8 cellular contexts compared by ENCODE assay signal in the genomic region with DNA sequence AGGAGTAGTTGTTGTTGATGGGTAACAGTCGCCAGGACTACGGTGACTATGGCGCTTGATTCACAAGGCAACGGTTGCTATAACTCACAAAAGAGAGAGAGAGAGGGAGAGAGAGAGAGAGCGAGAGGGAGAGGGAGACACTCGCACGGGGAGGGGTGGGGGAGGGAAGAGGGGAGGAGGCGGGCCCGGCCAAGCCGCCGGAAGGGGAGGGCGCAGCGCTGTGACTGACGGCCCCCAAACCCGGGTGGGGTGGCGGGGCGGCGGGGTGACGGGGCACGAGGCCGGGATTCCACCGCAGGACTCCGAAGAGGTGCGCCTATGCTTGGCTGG. TPM values are rescaled to one million over a fixed set of nuclear protein-coding genes. Genes with fewer than 3 reads are reported as not detected.
DNase-seq lines count a peak whose midpoint lies in the region; ATAC-seq, FAIRE-seq and TF ChIP-seq lines count a peak whose summit lies in the region.

Gene RFX3, minus strand, starts transcription at position 166 of the 330 bp plus-strand sequence. CDS start 130,413 bp downstream, outside the sequence.

- no peak for TF ChIP-seq RAD21 in HepG2 (CRISPR knock-in tag; IDR thresholded peaks at IDR 0.05)

- intact Hi-C loops in HepG2 (cut with micrococcal nuclease; ENCODE audit: unreplicated experiment): loop anchor here (1.0 to 10.0 kb wide), 3 partner anchors 682 to 1152 kb away; partner anchors contain the start of genes CDC37L1, GLIS3 and PUM3

- peak within 1 kb of the TSS; percentile 100 for H3K27ac ChIP-seq in HepG2 (ENCODE audit: extremely low read length, insufficient read depth, low read length)

- BruUV-seq in HepG2 (replicated peaks; lab: Mats Ljungman, UMichigan): no TSS peak

- H3K4me3 ChIP-seq in BJ (ENCODE audit: low read depth, low read length) (peak within 1 kb of the TSS; percentile 88), HepG2 (replicated peaks in 1 of 3; ENCODE audit: insufficient read depth in 1 of 3, low read depth in 2 of 3, low read length in 3 of 3) (peak within 1 kb of the TSS; percentile 77 to 99 (median 79))

- H3K36me3 ChIP-seq in BJ (ENCODE audit: control insufficient read depth, insufficient read depth, low read length) (no peaks in the 10 kb centered on the region), HepG2 (replicated peaks in 1 of 2; ENCODE audit: control insufficient read depth in 1 of 2, insufficient read depth in 2 of 2, low read length in 2 of 2) (0 out of 5 replicates have a peak, but pooled peaks cover 0 to 4% of the 10 kb centered on the region in 2 experiments)

- peak; percentile 54 for ATAC-seq in GM19397 (IDR thresholded peaks at IDR 0.05; ENCODE audit: unreplicated experiment)
- ATAC-seq in HG03558 (IDR thresholded peaks at IDR 0.05; ENCODE audit: extremely low read depth, unreplicated experiment): peak; percentile 15
- ATAC-seq in HepG2: peak; percentile 81

- H2AFZ ChIP-seq in HepG2 (ENCODE audit: low read length): no peak within 1 kb of the TSS

- POLR2A ChIA-PET in BJ (lab: Charles Lee): no interaction called here
- POLR2A ChIA-PET in HepG2 (lab: Yijun Ruan, JAX): interaction anchor here (0.8 to 2.3 kb wide), 13 partner anchors 9 to 1215 kb away, joined by 3 to 23 read pairs (median 4); partner anchors contain the start of genes AK3 and PUM3

- H3K27me3 ChIP-seq in BJ (ENCODE audit: control insufficient read depth, insufficient read depth, low read length) (no peaks in the 10 kb centered on the region), HepG2 (ENCODE audit: control insufficient read depth in 1 of 2, insufficient read depth in 2 of 2, low read length in 2 of 2) (no peaks in the 10 kb centered on the region; a peak in 1 of 5 replicates)

- no peak for FAIRE-seq in HepG2 (lab: Jason Lieb, UNC)

- peak within 1 kb of the TSS; percentile 100 for H3K9ac ChIP-seq in HepG2 (ENCODE audit: insufficient read depth, low read depth, low read length)

- no peaks in the 10 kb centered on the region for H4K20me1 ChIP-seq in HepG2 (ENCODE audit: insufficient read depth, low read length)

- in situ Hi-C loops in HepG2 (cut with HindIII; ENCODE audit: extremely low pct_ligation_motif_present, low pct_unique_long_range_greater_than_20kb): no loop called here

- H3K9me3 ChIP-seq in HepG2 (ENCODE audit: low read length): no peaks in the 10 kb centered on the region

- TF ChIP-seq EP300 in HepG2 (IDR thresholded peaks at IDR 0.05; ENCODE audit: low read depth in 2 of 2, low read length in 2 of 2): peak in 1 of 2 experiments; percentile 55; a peak in 3 of 4 replicates
- no peak for TF ChIP-seq EP300 in HepG2 (CRISPR knock-in tag; IDR thresholded peaks at IDR 0.05; ENCODE audit: borderline replicate concordance)

- WGBS in HepG2 (ENCODE audit: low lambda C conversion rate): 3% methylated on average over 19 of the region's 24 CpGs

- CTCF ChIA-PET in BJ (lab: Yijun Ruan, JAX): interaction anchor here (1.5 kb wide), 1 partner anchor 58 kb away, joined by 4 read pairs; no protein-coding TSS in a partner anchor
- CTCF ChIA-PET in HepG2 (lab: Yijun Ruan, JAX; ENCODE audit: low intra/inter-chr PET ratio, low total read pairs): no interaction called here

- TF ChIP-seq CTCF in BJ (IDR thresholded peaks at IDR 0.05; ENCODE audit: insufficient read depth, low read depth, low read length) (no peak), HepG2 (CRISPR knock-in tag; IDR thresholded peaks at IDR 0.05) (no peak)

- TF ChIP-seq POLR2A in HepG2 (IDR thresholded peaks at IDR 0.05; ENCODE audit: insufficient read depth in 1 of 2, low read depth in 2 of 2, low read length in 2 of 2): no peak; a peak in 1 of 4 replicates

- peak within 1 kb of the TSS; percentile 86 for H3K4me2 ChIP-seq in HepG2 (ENCODE audit: low read depth, low read length)

- DNase-seq in BJ (ENCODE audit: low read depth) (peak; percentile 88), NCI-H69 (lab: John Stamatoyannopoulos, UW) (peak; percentile 99), dedifferentiated amniotic fluid mesenchymal stem cell (ENCODE audit: extremely low spot score) (peak; percentile 96), HepG2 (ENCODE audit: low spot score) (peak; percentile 91)
- DNase-seq in activated CD4-positive, alpha-beta T cell treated with anti-CD3 and anti-CD28 coated beads, Interleukin-2, amount 50 U/mL, for 1 hour: peak; percentile 92
- peak; percentile 93 for DNase-seq in stimulated activated CD4-positive, alpha-beta T cell treated with anti-CD3 and anti-CD28 coated beads, Interleukin-4, amount 100 ng/mL, for 1 hour

- peaks cover 70% of the 10 kb centered on the region for H3K79me2 ChIP-seq in HepG2 (ENCODE audit: insufficient read depth, low read length)

- peaks cover 52% of the 10 kb centered on the region for H3K4me1 ChIP-seq in HepG2 (ENCODE audit: insufficient read depth, low read length)

TF ChIP-seq in HepG2, 621 proteins besides CTCF, POLR2A, EP300 and RAD21 (continues in another document):
- TF ChIP-seq, protein P1, sequence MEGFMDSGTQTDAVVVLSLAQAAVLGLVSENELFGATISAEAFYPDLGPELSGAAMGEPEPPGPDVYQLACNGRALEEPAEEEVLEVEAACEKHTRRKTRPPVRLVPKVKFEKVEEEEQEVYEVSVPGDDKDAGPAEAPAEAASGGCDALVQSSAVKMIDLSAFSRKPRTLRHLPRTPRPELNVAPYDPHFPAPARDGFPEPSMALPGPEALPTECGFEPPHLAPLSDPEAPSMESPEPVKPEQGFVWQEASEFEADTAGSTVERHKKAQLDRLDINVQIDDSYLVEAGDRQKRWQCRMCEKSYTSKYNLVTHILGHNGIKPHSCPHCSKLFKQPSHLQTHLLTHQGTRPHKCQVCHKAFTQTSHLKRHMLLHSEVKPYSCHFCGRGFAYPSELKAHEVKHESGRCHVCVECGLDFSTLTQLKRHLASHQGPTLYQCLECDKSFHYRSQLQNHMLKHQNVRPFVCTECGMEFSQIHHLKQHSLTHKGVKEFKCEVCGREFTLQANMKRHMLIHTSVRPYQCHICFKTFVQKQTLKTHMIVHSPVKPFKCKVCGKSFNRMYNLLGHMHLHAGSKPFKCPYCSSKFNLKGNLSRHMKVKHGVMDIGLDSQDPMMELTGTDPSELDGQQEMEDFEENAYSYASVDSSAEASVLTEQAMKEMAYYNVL (CRISPR knock-in tag; IDR thresholded peaks at IDR 0.05; ENCODE audit: borderline replicate concordance): peak; percentile 73
- TF ChIP-seq HDAC1 (CRISPR knock-in tag; IDR thresholded peaks at IDR 0.05) (peak; percentile 7; the same call in 1 of the 2 replicates), ZBTB2 (CRISPR knock-in tag; IDR thresholded peaks at IDR 0.05; ENCODE audit: low read depth) (peak; percentile 17; the same call in 1 of the 2 replicates), PHF21A (CRISPR knock-in tag; IDR thresholded peaks at IDR 0.05) (no peak; the same call in 1 of the 2 replicates), RNF219 (CRISPR knock-in tag; IDR thresholded peaks at IDR 0.05) (no peak)

RNA-seq across cellular contexts. Expression of gene RFX3, which starts in this region (rescaled TPM):
- polyA plus RNA-seq in BJ (2011; rRNA removed): 2.2 and 2.7 TPM in 2 replicates
- polyA minus RNA-seq in BJ (2011; rRNA and poly(A)+ RNA removed): 30.1 and 40.7 TPM in 2 replicates
- 2.7 and 3.0 TPM in 2 replicates for total RNA-seq in HepG2 (2016; rRNA removed; fragmentation: Illumina TruSeq; extraction: Trizol)
- 3.7 and 4.9 TPM in 2 replicates for total RNA-seq in HepG2 (2016; cell fraction: cytosol; rRNA removed; fragmentation: Illumina TruSeq; extraction: Trizol; ENCODE audit: low read depth)
- 2.4 and 3.2 TPM in 2 replicates for total RNA-seq in HepG2 (2016; cell fraction: insoluble cytoplasmic fraction; rRNA removed; fragmentation: Illumina TruSeq; extraction: Trizol)
- 2.9 and 3.2 TPM in 2 replicates for total RNA-seq in HepG2 (2016; cell fraction: membrane; rRNA removed; fragmentation: Illumina TruSeq; extraction: Trizol)
- total RNA-seq in HepG2 (2016; cell fraction: nucleus; rRNA removed; fragmentation: Illumina TruSeq; extraction: Trizol): 7.2 and 7.3 TPM in 2 replicates
- polyA plus RNA-seq in HepG2 (2011; rRNA removed): 4.7 and 5.3 TPM in 2 replicates
- polyA plus RNA-seq in HepG2 (2011; cell fraction: cytosol; rRNA removed): 3.9 and 4.3 TPM in 2 replicates
- polyA plus RNA-seq in HepG2 (2011; cell fraction: nucleus; rRNA removed): 12.9 and 16.8 TPM in 2 replicates
- 4.7 and 5.2 TPM in 2 replicates for polyA plus RNA-seq in HepG2 (2012)
- 0.20 and 0.32 TPM in 2 replicates for polyA plus RNA-seq in HepG2 (2016; cell fraction: cytosol; fragmentation: Illumina TruSeq; extraction: Trizol; ENCODE audit: low read depth)
- polyA plus RNA-seq in HepG2 (2016; cell fraction: insoluble cytoplasmic fraction; fragmentation: Illumina TruSeq; extraction: Trizol; ENCODE audit: low read depth): 1.9 and 2.4 TPM in 2 replicates
- polyA plus RNA-seq in HepG2 (2016; cell fraction: membrane; fragmentation: Illumina TruSeq; extraction: Trizol; ENCODE audit: low read depth): 0.43 and 0.62 TPM in 2 replicates
- 6.5 and 6.8 TPM in 2 replicates for polyA plus RNA-seq in HepG2 (2016; cell fraction: nucleus; fragmentation: Illumina TruSeq; extraction: Trizol; ENCODE audit: insufficient read depth, low read depth)
- polyA minus RNA-seq in HepG2 (2011; rRNA and poly(A)+ RNA removed; ENCODE audit: low replicate concordance): 42.7 and 89.6 TPM in 2 replicates
- polyA minus RNA-seq in HepG2 (2011; cell fraction: cytosol; rRNA and poly(A)+ RNA removed): 8.6 and 15.4 TPM in 2 replicates
- polyA minus RNA-seq in HepG2 (2011; cell fraction: nucleus; rRNA and poly(A)+ RNA removed): 59.9 and 64.2 TPM in 2 replicates

Comparison
In these comparisons a context has a peak if more than half of its experiments do, and no peak if none do; other contexts are left out.
1. Peak in every context shown above with its lines: DNase-seq, ATAC-seq, H3K4me3 ChIP-seq and H3K27ac ChIP-seq.
2. ATAC-seq: peak in every context shown above with its lines; median percentile 81 in HepG2; 54 in GM19397; 15 in HG03558.